In the genomic region with DNA sequence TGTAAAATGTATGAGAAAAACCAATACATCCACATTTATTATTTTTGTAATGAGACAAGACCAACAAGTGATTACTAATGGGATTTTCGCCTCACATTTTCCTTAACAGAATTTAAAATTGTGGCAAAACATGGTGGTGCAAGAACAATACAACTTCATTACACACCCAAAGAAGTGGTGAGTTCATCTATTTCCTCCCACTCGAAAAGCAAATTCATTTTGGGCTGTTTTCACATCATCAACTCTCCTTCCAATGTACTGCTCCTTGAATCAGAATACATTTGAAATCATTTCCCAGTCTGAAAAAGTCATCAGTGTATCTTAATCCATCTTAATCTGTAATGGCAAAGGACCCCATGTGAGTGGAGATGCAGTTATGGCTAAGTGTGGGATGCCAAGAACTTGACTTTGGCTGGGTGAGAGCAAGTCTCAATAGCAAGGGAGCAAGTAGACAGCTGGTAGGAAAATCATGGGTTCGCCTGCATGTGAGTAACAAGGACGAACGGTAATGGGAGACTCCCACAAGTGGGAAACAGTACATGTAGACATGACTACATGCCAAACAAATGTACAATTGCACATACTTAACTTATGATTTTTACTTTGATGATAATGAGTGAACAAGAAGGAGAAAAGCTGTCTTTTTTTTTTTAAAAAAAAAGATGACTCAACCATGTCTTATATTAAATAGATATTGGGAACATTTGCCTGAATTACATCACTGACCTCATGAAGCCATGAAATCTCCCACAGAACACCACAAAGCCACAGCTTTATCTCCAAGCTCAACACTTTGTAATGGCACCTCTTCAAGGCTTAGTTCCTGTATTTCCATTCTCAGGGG, we compare ENCODE assay signal across 13 cellular contexts. TPM values are rescaled to one million over a fixed set of nuclear protein-coding genes. Genes with fewer than 3 reads are reported as not detected.
DNase-seq lines count a peak whose midpoint lies in the region; ATAC-seq lines count a peak whose summit lies in the region.
"Had no signal": no experiment of that assay in that cellular context is flagged by ENCODE, and none has a peak within 500 bp of the region (broad histone marks: within the 10 kb centered on the region; RNA-seq: fewer than 3 reads in every experiment).

No MANE protein-coding gene starts in this region.

- DNase-seq in Daoy (ENCODE audit: low read depth), result peak; percentile 79
- peak; percentile 93 for DNase-seq in LHCN-M2 (ENCODE audit: low read depth)
- peak; percentile 95 for DNase-seq in amniotic epithelial cell (ENCODE audit: low read depth)
- peak; percentile 83 for DNase-seq in myocyte (ENCODE audit: low read depth)
- no peak for DNase-seq in NOMO-1 treated with dmso at 0.1 percent for 144 hours (lab: John Stamatoyannopoulos, UW; ENCODE audit: unreplicated experiment)
- DNase-seq: central memory CD4-positive, alpha-beta T cell; NCI-H69; retina; transverse colon had no signal

- no peak for ATAC-seq in HG03108 (IDR thresholded peaks at IDR 0.05; ENCODE audit: unreplicated experiment)
- ATAC-seq in HG03378 (IDR thresholded peaks at IDR 0.05; ENCODE audit: unreplicated experiment), result no peak
- ATAC-seq: GM23338, SK-N-SH treated with all-trans-retinoic acid at 6 μM for 48 hours had no signal

RNA-seq across cellular contexts. Expression of a gene that starts 46.0 kb away (rescaled TPM):
- total RNA-seq in Daoy (2014; rRNA removed; shearing (Covaris generic)), result 9.5 and 12.3 TPM in 2 replicates
- total RNA-seq in LHCN-M2 (2014; rRNA removed) (31.2 and 43.9 TPM in 2 replicates), myocyte (166 and 221 TPM in 2 replicates)
- polyA plus RNA-seq in LHCN-M2 (2012), result 29.7 TPM
- polyA plus RNA-seq in myocyte (2012), result 81.3 TPM
